Comparison of ENCODE assay signal across 16 cellular contexts in the genomic region with DNA sequence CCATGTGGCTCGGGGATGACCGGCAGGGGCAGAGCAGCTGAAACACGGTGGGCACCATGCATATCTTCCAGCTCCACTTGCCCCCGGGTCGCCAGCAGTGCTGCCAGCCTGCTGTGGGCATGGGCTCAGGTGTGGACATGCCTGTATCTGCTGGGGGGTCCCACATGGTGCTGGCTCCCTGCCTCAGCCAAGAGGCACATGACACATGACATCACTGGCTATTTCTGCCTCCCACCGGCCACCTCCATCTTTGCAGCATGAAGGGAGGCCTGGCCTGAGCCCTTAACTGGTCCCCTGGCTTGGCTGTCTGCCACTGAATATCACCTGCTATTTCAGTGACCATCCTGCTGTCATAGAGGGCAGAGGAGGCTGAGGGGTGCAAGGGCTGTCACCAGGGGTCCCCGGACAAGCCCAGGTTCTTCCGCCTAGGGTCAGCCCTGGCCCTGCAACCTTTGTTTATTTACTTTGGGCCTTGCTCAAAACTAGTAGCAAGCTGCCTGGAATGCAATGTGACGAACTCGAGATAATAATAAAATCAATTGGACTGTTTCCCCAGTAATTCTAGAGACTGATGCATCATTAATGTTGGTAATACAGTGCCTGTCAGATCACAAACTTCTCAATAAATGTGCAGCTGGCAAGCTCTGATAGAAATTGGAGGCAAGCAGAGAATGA. TPM values are rescaled to one million over a fixed set of nuclear protein-coding genes. Genes with fewer than 3 reads are reported as not detected.
DNase-seq lines count a peak whose midpoint lies in the region; ATAC-seq and TF ChIP-seq lines count a peak whose summit lies in the region.
"Had no signal": no experiment of that assay in that cellular context is flagged by ENCODE, and none has a peak within 500 bp of the region (broad histone marks: within the 10 kb centered on the region; RNA-seq: fewer than 3 reads in every experiment).

No MANE protein-coding gene starts in this region.

- H2AK5ac ChIP-seq in IMR-90 (ENCODE audit: low read depth, low read length) = peak overlapping the region; percentile 42; the same call in 1 of the 2 replicates

- DNase-seq in AG04450 (ENCODE audit: low read depth, low spot score) (no peak), IMR-90 (peak; percentile 74), fibroblast of gingiva (ENCODE audit: low read depth) (peak; percentile 24), GM20000 (ENCODE audit: low spot score) (no peak), midbrain (lab: John Stamatoyannopoulos, UW) (no peak), NCI-H524 (lab: John Stamatoyannopoulos, UW) (no peak)
- DNase-seq in activated naive CD4-positive, alpha-beta T cell (lab: John Stamatoyannopoulos, UW) = no peak
- DNase-seq: activated CD4-positive, alpha-beta T cell treated with anti-CD3 and anti-CD28 coated beads, Interleukin-2, amount 10 ng/mL, durations not matched to agents 7 days and 5 days; activated naive CD8-positive, alpha-beta T cell treated with anti-CD3 and anti-CD28 coated beads, Interleukin-2, amount 50 U/mL, for 24 hours; activated T-cell treated with anti-CD3 and anti-CD28 coated beads, Interleukin-2, amount 50 U/mL, for 1 hour; cerebellar nuclear complex; COR-L47; GF-D8; T1000; thyroid gland had no signal

- CTCF ChIA-PET in AG04450 (lab: Charles Lee) = no interaction called here
- CTCF ChIA-PET in IMR-90 (lab: Yijun Ruan, JAX) = no interaction called here

- no peak overlapping the region for H3K4me2 ChIP-seq in IMR-90 (ENCODE audit: low read depth, low read length)

- no peak overlapping the region for H3K56ac ChIP-seq in IMR-90 (ENCODE audit: extremely low read depth, insufficient read depth, low read length)

- peak overlapping the region; percentile 24; the same call in 1 of the 2 replicates for H3K4ac ChIP-seq in IMR-90 (ENCODE audit: low read depth, low read length)

- peaks cover 79% of the 10 kb centered on the region for H3K4me1 Mint-ChIP-seq in nephron

- H3K9me3 ChIP-seq in AG04450 (ENCODE audit: control insufficient read depth, insufficient read depth, low read length) (no peaks in the 10 kb centered on the region), IMR-90 (ENCODE audit: control insufficient read depth, insufficient read depth, low read length) (no peaks in the 10 kb centered on the region)
- H3K9me3 ChIP-seq: thyroid gland had no signal

- no peak overlapping the region for H3K14ac ChIP-seq in IMR-90 (replicated peaks; ENCODE audit: low read depth, low read length)

- WGBS in IMR-90 (ENCODE audit: extremely low coverage in 2 of 2, insufficient read length in 1 of 2), 2 experiments = 38% methylated on average over 9 of the region's 10 CpGs; no CpG with 5 or more reads in 1 of the 2 experiments

- intact Hi-C loops in IMR-90 (cut with micrococcal nuclease) = no loop called here

- in situ Hi-C loops in IMR-90 (cut with MboI; ENCODE audit: low sequenced_read_pairs) = no loop called here

- H3K27ac Mint-ChIP-seq in nephron = peak overlapping the region in 2 of 3 experiments; percentile 30 to 38
- H3K27ac Mint-ChIP-seq: activated CD4-positive, alpha-beta T cell treated with anti-CD3 and anti-CD28 coated beads, Interleukin-2, amount 10 ng/mL, durations not matched to agents 7 days and 5 days; activated naive CD8-positive, alpha-beta T cell treated with anti-CD3 and anti-CD28 coated beads, Interleukin-2, amount 50 U/mL, for 24 hours had no signal

- H3K4me3 ChIP-seq in AG04450 (ENCODE audit: low read depth, low read length) (no peak overlapping the region), IMR-90 (ENCODE audit: insufficient read depth, low read depth, low read length) (no peak overlapping the region)
- H3K4me3 ChIP-seq: thyroid gland had no signal

- no peak for TF ChIP-seq POLR2A in IMR-90 (IDR thresholded peaks at IDR 0.05; ENCODE audit: low read depth, low read length)

- no peak overlapping the region for H3K18ac ChIP-seq in IMR-90 (ENCODE audit: low read depth, low read length)

- H4K20me1 ChIP-seq in IMR-90 (ENCODE audit: insufficient read depth, low read length) = peaks cover 99% of the 10 kb centered on the region

- no peak for TF ChIP-seq RAD21 in IMR-90 (IDR thresholded peaks at IDR 0.05; ENCODE audit: low read length)

- peaks cover 80% of the 10 kb centered on the region for H3K9me1 ChIP-seq in IMR-90 (ENCODE audit: insufficient read depth, low read length)

- H3K27me3 ChIP-seq in AG04450 (ENCODE audit: control insufficient read depth, insufficient read depth, low read length) = no peaks in the 10 kb centered on the region
- no peaks in the 10 kb centered on the region for H3K27me3 ChIP-seq in IMR-90 (ENCODE audit: control insufficient read depth, insufficient read depth, low read length)
- H3K27me3 ChIP-seq: thyroid gland had no signal

- H3K36me3 Mint-ChIP-seq in nephron (ENCODE audit: low read depth) = peaks cover 10% of the 10 kb centered on the region

- H2BK120ac ChIP-seq in IMR-90 (ENCODE audit: low read depth, low read length) = no peak overlapping the region

- peaks cover 6% of the 10 kb centered on the region; the same call in 1 of the 2 replicates for H3K36me3 ChIP-seq in IMR-90 (ENCODE audit: control insufficient read depth, insufficient read depth, low read length)

- no peak overlapping the region for H3K9ac ChIP-seq in IMR-90 (ENCODE audit: low read depth, low read length)

- no peak overlapping the region for H3K23ac ChIP-seq in IMR-90 (ENCODE audit: low read depth, low read length)

- no peak overlapping the region for H4K5ac ChIP-seq in IMR-90 (ENCODE audit: low read depth, low read length)

- no peak overlapping the region for H3K4me3 Mint-ChIP-seq in nephron
- H3K4me3 Mint-ChIP-seq: activated CD4-positive, alpha-beta T cell treated with anti-CD3 and anti-CD28 coated beads, Interleukin-2, amount 10 ng/mL, durations not matched to agents 7 days and 5 days; activated naive CD8-positive, alpha-beta T cell treated with anti-CD3 and anti-CD28 coated beads, Interleukin-2, amount 50 U/mL, for 24 hours had no signal

- ATAC-seq in IMR-90 (ENCODE audit: low read depth) = peak; percentile 5; the same call in 1 of the 2 replicates
- ATAC-seq: activated naive CD8-positive, alpha-beta T cell treated with anti-CD3 and anti-CD28 coated beads, Interleukin-2, amount 50 U/mL, for 24 hours had no signal

- dilution Hi-C loops in IMR-90 (cut with HindIII; ENCODE audit: low sequenced_read_pairs, unreplicated experiment) = no loop called here

- peaks cover 6 to 95% of the 10 kb centered on the region in 2 experiments for H3K79me1 ChIP-seq in IMR-90 (ENCODE audit: low read depth in 1 of 2, low read length in 2 of 2)

- H3K27ac ChIP-seq in AG04450 (ENCODE audit: low read depth, low read length) = peak overlapping the region; percentile 22
- H3K27ac ChIP-seq in IMR-90 (ENCODE audit: insufficient read depth, low read length) = no peak overlapping the region; the same call in 1 of the 2 replicates

- TF ChIP-seq CTCF in AG04450 (IDR thresholded peaks at IDR 0.05; ENCODE audit: low read depth, low read length) (no peak), IMR-90 (conservative IDR thresholded peaks at IDR 0.05; ENCODE audit: low read depth, low read length) (no peak), nephron (IDR thresholded peaks at IDR 0.05; ENCODE audit: unreplicated experiment in 3 of 3) (no peak), GM20000 (IDR thresholded peaks at IDR 0.05; ENCODE audit: extremely low read depth, missing control alignments) (no peak)

- no peak overlapping the region for H4K91ac ChIP-seq in IMR-90 (ENCODE audit: insufficient read depth, low read depth, low read length)

- no peak overlapping the region for H4K8ac ChIP-seq in IMR-90 (ENCODE audit: low read depth in 2 of 2, low read length in 2 of 2)

- H2BK15ac ChIP-seq in IMR-90 (ENCODE audit: low read depth, low read length) = no peak overlapping the region

- no peak overlapping the region for H2AK9ac ChIP-seq in IMR-90 (replicated peaks; ENCODE audit: low read depth, low read length, poor library complexity)

- no peak overlapping the region for H2BK20ac ChIP-seq in IMR-90 (ENCODE audit: low read depth, low read length)

- H2AFZ ChIP-seq in IMR-90 (replicated peaks; ENCODE audit: low read length, poor library complexity) = no peak overlapping the region

- no TSS peak for BruUV-seq in IMR-90 (replicated peaks; lab: Mats Ljungman, UMichigan)

- H2BK5ac ChIP-seq in IMR-90 (ENCODE audit: low read depth, low read length, poor library complexity, severe bottlenecking) = no peak overlapping the region

- H3K4me1 ChIP-seq in IMR-90 (ENCODE audit: control insufficient read depth, insufficient read depth, low read length) = peaks cover 73% of the 10 kb centered on the region

- peaks cover 4% of the 10 kb centered on the region for H3K27me3 Mint-ChIP-seq in nephron (ENCODE audit: low read depth)
- H3K27me3 Mint-ChIP-seq: activated CD4-positive, alpha-beta T cell treated with anti-CD3 and anti-CD28 coated beads, Interleukin-2, amount 10 ng/mL, durations not matched to agents 7 days and 5 days; activated naive CD8-positive, alpha-beta T cell treated with anti-CD3 and anti-CD28 coated beads, Interleukin-2, amount 50 U/mL, for 24 hours had no signal

- H3K9me3 Mint-ChIP-seq in nephron = no peaks in the 10 kb centered on the region
- H3K9me3 Mint-ChIP-seq: activated CD4-positive, alpha-beta T cell treated with anti-CD3 and anti-CD28 coated beads, Interleukin-2, amount 10 ng/mL, durations not matched to agents 7 days and 5 days; activated naive CD8-positive, alpha-beta T cell treated with anti-CD3 and anti-CD28 coated beads, Interleukin-2, amount 50 U/mL, for 24 hours had no signal

- POLR2A ChIA-PET in AG04450 (lab: Yijun Ruan, JAX) (no interaction called here), IMR-90 (lab: Charles Lee; ENCODE audit: unreplicated experiment) (no interaction called here)

TF ChIP-seq in IMR-90, 13 proteins besides CTCF, POLR2A, EP300 and RAD21 (continues in another document):
- no peak for TF ChIP-seq MAZ (IDR thresholded peaks at IDR 0.05; ENCODE audit: borderline replicate concordance, low read depth, low read length)
- TF ChIP-seq CEBPB (IDR thresholded peaks at IDR 0.05; ENCODE audit: low read depth, low read length) = no peak
- TF ChIP-seq SMC3 (IDR thresholded peaks at IDR 0.05; ENCODE audit: low read depth, low read length) = no peak
- no peak for TF ChIP-seq RFX5 (IDR thresholded peaks at IDR 0.05; ENCODE audit: low read depth, low read length)
- TF ChIP-seq RCOR1 (IDR thresholded peaks at IDR 0.05; ENCODE audit: insufficient replicate concordance, low read length) = no peak
- no peak for TF ChIP-seq MXI1 (IDR thresholded peaks at IDR 0.05; ENCODE audit: borderline replicate concordance, low read depth, low read length)

RNA-seq across cellular contexts. Expression of gene ZMIZ1, which starts 28.4 kb away (rescaled TPM):
- polyA plus RNA-seq in AG04450 (2011; rRNA removed) (7.6 and 12.8 TPM in 2 replicates), IMR-90 (2012; rRNA removed) (43.2 and 48.7 TPM in 2 replicates)
- 16.5 and 21.3 TPM in 2 replicates for polyA minus RNA-seq in AG04450 (2011; rRNA and poly(A)+ RNA removed)
- 6.6 and 6.7 TPM in 2 replicates for total RNA-seq in IMR-90 (2012; rRNA removed)
- polyA plus RNA-seq in IMR-90 (2012; cell fraction: cytosol; rRNA removed) = 39.5 and 51.2 TPM in 2 replicates
- polyA plus RNA-seq in IMR-90 (2012; cell fraction: nucleus; rRNA removed; ENCODE audit: low replicate concordance) = 57.0 and 113 TPM in 2 replicates

Comparison
In these comparisons a context has a peak if more than half of its experiments do, and no peak if none do; other contexts are left out.
1. DNase-seq: peak in IMR-90 (single experiment) and fibroblast of gingiva (single experiment); none in AG04450 (single experiment), activated naive CD4-positive, alpha-beta T cell (0 of 4), GM20000 (single experiment), midbrain (single experiment) and NCI-H524 (0 of 2).